Comparison of ENCODE assay signal across 9 cellular contexts in genomic region chr16:20865420-20866126, GRCh38. TPM values are rescaled to one million over a fixed set of nuclear protein-coding genes. Genes with fewer than 3 reads are reported as not detected.
DNase-seq lines count a peak whose midpoint lies in the region; ATAC-seq and TF ChIP-seq lines count a peak whose summit lies in the region.
"Had no signal": no experiment of that assay in that cellular context is flagged by ENCODE, and none has a peak within 500 bp of the region (broad histone marks: within the 10 kb centered on the region; RNA-seq: fewer than 3 reads in every experiment).

No MANE protein-coding gene starts in this region.

- H3K27me3 Mint-ChIP-seq in T-helper 1 cell treated with Interleukin-12 subunit alpha and Interleukin-12 subunit beta and Interleukin-4 antibody, amounts not matched to agents 30 μg/mL and 1 μg/mL, for 36 hours (ENCODE audit: low read depth), result no peaks in the 10 kb centered on the region

- no peaks in the 10 kb centered on the region for H3K9me3 Mint-ChIP-seq in T-helper 1 cell treated with Interleukin-12 subunit alpha and Interleukin-12 subunit beta and Interleukin-4 antibody, amounts not matched to agents 30 μg/mL and 1 μg/mL, for 36 hours

- H3K9me3 ChIP-seq in lower lobe of right lung, result no peaks in the 10 kb centered on the region

- H3K36me3 ChIP-seq in lower lobe of right lung, result peaks cover 21% of the 10 kb centered on the region

- peaks cover 39% of the 10 kb centered on the region for H3K36me3 Mint-ChIP-seq in T-helper 1 cell treated with Interleukin-12 subunit alpha and Interleukin-12 subunit beta and Interleukin-4 antibody, amounts not matched to agents 30 μg/mL and 1 μg/mL, for 36 hours (ENCODE audit: low read depth)

- TF ChIP-seq CTCF in lower lobe of right lung (IDR thresholded peaks at IDR 0.05) (no peak), dorsolateral prefrontal cortex (IDR thresholded peaks at IDR 0.05 in 54 of 56, conservative IDR thresholded peaks at IDR 0.05 in 2 of 56; ENCODE audit: low read depth in 1 of 56, partially characterized antibody in 56 of 56) (no peak)

- H3K4me3 Mint-ChIP-seq in T-helper 1 cell treated with Interleukin-12 subunit alpha and Interleukin-12 subunit beta and Interleukin-4 antibody, amounts not matched to agents 30 μg/mL and 1 μg/mL, for 36 hours, result no peak overlapping the region

- peaks cover 65% of the 10 kb centered on the region for H3K4me1 ChIP-seq in lower lobe of right lung

- H3K27ac ChIP-seq in lower lobe of right lung (peak overlapping the region; percentile 64), dorsolateral prefrontal cortex (peak overlapping the region in 21 of 59 donors; percentile 0 to 77 (median 24))

- peaks cover 40% of the 10 kb centered on the region for H3K4me1 Mint-ChIP-seq in T-helper 1 cell treated with Interleukin-12 subunit alpha and Interleukin-12 subunit beta and Interleukin-4 antibody, amounts not matched to agents 30 μg/mL and 1 μg/mL, for 36 hours (ENCODE audit: low read depth)

- DNase-seq in Caki2 (ENCODE audit: low read depth) (peak; percentile 49), lower lobe of right lung (no peak), amniotic stem cell (lab: John Stamatoyannopoulos, UW) (no peak), dorsolateral prefrontal cortex (no peak)
- DNase-seq in stimulated activated CD4-positive, alpha-beta T cell treated with anti-CD3 and anti-CD28 coated beads, Interleukin-4, amount 100 ng/mL, for 4 hours, result no peak
- DNase-seq in activated CD4-positive, alpha-beta T cell treated with anti-CD3 and anti-CD28 coated beads for 1 hour, result no peak
- DNase-seq: activated naive CD4-positive, alpha-beta T cell treated with anti-CD3 and anti-CD28 coated beads, Interleukin-2, amount 50 U/mL, for 16 hours had no signal

- peak; percentile 68 for ATAC-seq in GM21825 (IDR thresholded peaks at IDR 0.05; ENCODE audit: unreplicated experiment)
- no peak for ATAC-seq in lower lobe of right lung

- peak overlapping the region; percentile 75 for H3K27ac Mint-ChIP-seq in T-helper 1 cell treated with Interleukin-12 subunit alpha and Interleukin-12 subunit beta and Interleukin-4 antibody, amounts not matched to agents 30 μg/mL and 1 μg/mL, for 36 hours

- no peak overlapping the region for H3K4me3 ChIP-seq in lower lobe of right lung
- H3K4me3 ChIP-seq in dorsolateral prefrontal cortex, result no peak overlapping the region

- in situ Hi-C loops in Caki2 (cut with HindIII; ENCODE audit: low pct_unique_long_range_greater_than_20kb, low sequenced_read_pairs), result no loop called here

- H3K27me3 ChIP-seq in lower lobe of right lung (ENCODE audit: low read depth), result no peaks in the 10 kb centered on the region
- H3K27me3 ChIP-seq in dorsolateral prefrontal cortex, result no peaks in the 10 kb centered on the region

- intact Hi-C loops in lower lobe of right lung (cut with DNase I) (no loop called here), dorsolateral prefrontal cortex (cut with DNase I) (loop anchor here in 1 of 2 donors (5.0 kb wide), 1 partner anchor 217 kb away; no protein-coding TSS in a partner anchor)

RNA-seq across cellular contexts. Expression of gene DCUN1D3, which starts 34.6 kb away (rescaled TPM):
- total RNA-seq in Caki2 (2014; rRNA removed; shearing (Covaris generic); ENCODE audit: low replicate concordance), result 5.1 and 9.8 TPM in 2 replicates
- 20.7 TPM for total RNA-seq in lower lobe of right lung
- total RNA-seq in dorsolateral prefrontal cortex, result 10 to 100 TPM in 119 of 120 experiments, 1 to 10 TPM in 1; 9.7 to 23.3 (median 14.8) TPM

RNA-seq across cellular contexts. Expression of gene LYRM1, which starts 35.0 kb away (rescaled TPM):
- total RNA-seq in Caki2 (2014; rRNA removed; shearing (Covaris generic); ENCODE audit: low replicate concordance), result 35.6 and 52.1 TPM in 2 replicates
- total RNA-seq in lower lobe of right lung, result 23.3 TPM
- total RNA-seq in dorsolateral prefrontal cortex, result 10 to 100 TPM; 15.4 to 38.4 (median 24.8) TPM

RNA-seq across cellular contexts. Expression of gene REXO5, which starts 59.2 kb away (rescaled TPM):
- 10.8 and 21.3 TPM in 2 replicates for total RNA-seq in Caki2 (2014; rRNA removed; shearing (Covaris generic); ENCODE audit: low replicate concordance)
- total RNA-seq in lower lobe of right lung (4.7 TPM), dorsolateral prefrontal cortex (1 to 10 TPM; 1.6 to 9.0 (median 4.8) TPM)

RNA-seq across cellular contexts. Expression of gene ERI2, which starts 59.3 kb away (rescaled TPM):
- 11.6 and 19.0 TPM in 2 replicates for total RNA-seq in Caki2 (2014; rRNA removed; shearing (Covaris generic); ENCODE audit: low replicate concordance)
- total RNA-seq in lower lobe of right lung (17.6 TPM), dorsolateral prefrontal cortex (10 to 100 TPM; 10.9 to 36.9 (median 19.8) TPM)
